9 cellular contexts compared by ENCODE assay signal in genomic region chr1:8077120-8077573, GRCh38. TPM values are rescaled to one million over a fixed set of nuclear protein-coding genes. Genes with fewer than 3 reads are reported as not detected.
A peak's percentile ranks its signal among the peaks of the same experiment; 100 is the strongest.
DNase-seq lines count a peak whose midpoint lies in the region; ATAC-seq, FAIRE-seq and TF ChIP-seq lines count a peak whose summit lies in the region.
"Had no signal": no experiment of that assay in that cellular context is flagged by ENCODE, and none has a peak within 500 bp of the region (broad histone marks: within the 10 kb centered on the region; RNA-seq: fewer than 3 reads in every experiment).

No MANE protein-coding gene starts in this region.

- peak overlapping the region; percentile 88 to 90 for H3K27ac ChIP-seq in A549

- H3K27me3 Mint-ChIP-seq in chondrocyte (ENCODE audit: low read depth): no peaks in the 10 kb centered on the region

- H3K4me3 ChIP-seq in A549: no peak overlapping the region

- CTCF ChIA-PET in A549 (lab: Yijun Ruan, JAX): interaction anchor here (1.0 to 2.2 kb wide), 6 partner anchors 14 to 238 kb away, joined by 3 to 9 read pairs (median 6); no protein-coding TSS in a partner anchor
- CTCF ChIA-PET in HEK293T (lab: Yijun Ruan, JAX): interaction anchor here (0.5 kb wide), 1 partner anchor 1166 kb away, joined by 3 read pairs; no protein-coding TSS in a partner anchor

- peak; percentile 20 to 38; a peak in 4 of 5 replicates for TF ChIP-seq RAD21 in A549 (conservative IDR thresholded peaks at IDR 0.05 in 1 of 2, IDR thresholded peaks at IDR 0.05 in 1 of 2)

- H3K9me3 ChIP-seq in A549: no peaks in the 10 kb centered on the region

- POLR2A ChIA-PET in A549 (lab: Yijun Ruan, JAX): interaction anchor here (0.6 to 2.4 kb wide), 8 partner anchors 12 to 182 kb away, joined by 3 to 10 read pairs (median 4); partner anchors contain the start of gene ERRFI1
- POLR2A ChIA-PET in HEK293T (lab: Yijun Ruan, JAX): no interaction called here

- FAIRE-seq in A549 (lab: Jason Lieb, UNC): no peak
- FAIRE-seq: HTR-8/SVneo had no signal

- peak; percentile 39 to 50; a peak in 2 of 5 replicates for TF ChIP-seq EP300 in A549 (IDR thresholded peaks at IDR 0.05)

- peaks cover 62% of the 10 kb centered on the region for H3K4me1 ChIP-seq in A549

- H3K4me2 ChIP-seq in A549: peak overlapping the region; percentile 60

- H3K36me3 Mint-ChIP-seq in chondrocyte (ENCODE audit: low read depth): no peaks in the 10 kb centered on the region

- peaks cover 69% of the 10 kb centered on the region for H3K4me1 Mint-ChIP-seq in chondrocyte (ENCODE audit: low read depth)

- peak overlapping the region; percentile 41 for H3K4me3 Mint-ChIP-seq in chondrocyte (ENCODE audit: unreplicated experiment)

- WGBS in A549 (ENCODE audit: missing lambda C conversion rate): 0% methylated on average over 8 of the region's 8 CpGs

- no peak for TF ChIP-seq CTCF in A549 (IDR thresholded peaks at IDR 0.05)
- TF ChIP-seq CTCF in chondrocyte (IDR thresholded peaks at IDR 0.05): peak; percentile 20
- TF ChIP-seq CTCF in GM13976 (IDR thresholded peaks at IDR 0.05; ENCODE audit: borderline replicate concordance, control extremely low read depth, extremely low read depth, insufficient read depth, missing control alignments): no peak

- DNase-seq in A549 (ENCODE audit: low read depth in 1 of 2, low spot score in 1 of 2): peak; percentile 77 to 93
- peak; percentile 65 for DNase-seq in MV-4-11 (lab: John Stamatoyannopoulos, UW)
- no peak for DNase-seq in chondrocyte (ENCODE audit: low spot score)
- DNase-seq in lung microvascular endothelial cell (ENCODE audit: low read depth in 2 of 2): peak; percentile 57 to 98
- DNase-seq in HEK293T (ENCODE audit: extremely low spot score): no peak
- DNase-seq in GM13976 (ENCODE audit: low spot score): no peak
- DNase-seq in activated effector memory CD4-positive, alpha-beta T cell treated with anti-CD3 and anti-CD28 coated beads, Interleukin-2, amount 50 U/mL, for 16 hours: no peak

- H3K9me3 Mint-ChIP-seq in chondrocyte (ENCODE audit: low read depth): no peaks in the 10 kb centered on the region

- in situ Hi-C loops in GM13976 (cut with MboI; ENCODE audit: low sequenced_read_pairs, unreplicated experiment): no loop called here

- peak overlapping the region; percentile 92 for H3K27ac Mint-ChIP-seq in chondrocyte (ENCODE audit: unreplicated experiment)

- ATAC-seq in A549: peak; percentile 94 to 99
- ATAC-seq in HG03439 (IDR thresholded peaks at IDR 0.05; ENCODE audit: unreplicated experiment): no peak

- TF ChIP-seq POLR2A in A549 (IDR thresholded peaks at IDR 0.05; ENCODE audit: low read length): no peak

TF ChIP-seq in A549, 52 proteins besides CTCF, POLR2A, EP300 and RAD21 (continues in another document):
- peak; percentile 84; the same call in 1 of the 2 replicates for TF ChIP-seq HEYL (CRISPR knock-in tag; IDR thresholded peaks at IDR 0.05)
- peak; percentile 67 for TF ChIP-seq JUNB (IDR thresholded peaks at IDR 0.05)
- TF ChIP-seq RARB (CRISPR knock-in tag; IDR thresholded peaks at IDR 0.05): no peak
- peak; percentile 87; the same call in 1 of the 2 replicates for TF ChIP-seq ATOH8 (CRISPR knock-in tag; IDR thresholded peaks at IDR 0.05; ENCODE audit: low read depth)
- TF ChIP-seq PBX3 (IDR thresholded peaks at IDR 0.05): peak; percentile 64; the same call in 1 of the 2 replicates
- TF ChIP-seq EHF (CRISPR knock-in tag; IDR thresholded peaks at IDR 0.05): peak; percentile 73; the same call in 1 of the 2 replicates
- TF ChIP-seq FOXS1 (CRISPR knock-in tag; IDR thresholded peaks at IDR 0.05): 0 out of 2 replicates have a peak, but pooled peaks have one; percentile 24
- peak in 1 of 2 experiments; percentile 69; a peak in 1 of 5 replicates for TF ChIP-seq JUN (IDR thresholded peaks at IDR 0.05)
- no peak for TF ChIP-seq HDAC2 (IDR thresholded peaks at IDR 0.05)
- TF ChIP-seq, protein P1, sequence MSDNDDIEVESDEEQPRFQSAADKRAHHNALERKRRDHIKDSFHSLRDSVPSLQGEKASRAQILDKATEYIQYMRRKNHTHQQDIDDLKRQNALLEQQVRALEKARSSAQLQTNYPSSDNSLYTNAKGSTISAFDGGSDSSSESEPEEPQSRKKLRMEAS (IDR thresholded peaks at IDR 0.05): peak; percentile 84
- peak; percentile 88 for TF ChIP-seq ZSCAN20 (CRISPR knock-in tag; IDR thresholded peaks at IDR 0.05)
- peak; percentile 40; the same call in 1 of the 2 replicates for TF ChIP-seq FOSL2 (IDR thresholded peaks at IDR 0.05)
- peak; percentile 89 for TF ChIP-seq FOSL2 (CRISPR knock-in tag; IDR thresholded peaks at IDR 0.05)
- TF ChIP-seq GATA3 (IDR thresholded peaks at IDR 0.05; ENCODE audit: borderline replicate concordance): peak; percentile 48
- 0 out of 2 replicates have a peak, but pooled peaks have one; percentile 22 for TF ChIP-seq HOXB5 (CRISPR knock-in tag; IDR thresholded peaks at IDR 0.05)

TF ChIP-seq in HEK293T, 16 proteins besides CTCF, POLR2A, EP300 and RAD21:
- no peak for TF ChIP-seq ZNF384 (IDR thresholded peaks at IDR 0.05)
- TF ChIP-seq SP1 (IDR thresholded peaks at IDR 0.05): no peak
- no peak for TF ChIP-seq FOXM1 (IDR thresholded peaks at IDR 0.05; ENCODE audit: borderline replicate concordance)
- no peak for TF ChIP-seq L3MBTL2 (conservative IDR thresholded peaks at IDR 0.05)
- TF ChIP-seq FOXA1 (IDR thresholded peaks at IDR 0.05): no peak
- TF ChIP-seq, protein P2, sequence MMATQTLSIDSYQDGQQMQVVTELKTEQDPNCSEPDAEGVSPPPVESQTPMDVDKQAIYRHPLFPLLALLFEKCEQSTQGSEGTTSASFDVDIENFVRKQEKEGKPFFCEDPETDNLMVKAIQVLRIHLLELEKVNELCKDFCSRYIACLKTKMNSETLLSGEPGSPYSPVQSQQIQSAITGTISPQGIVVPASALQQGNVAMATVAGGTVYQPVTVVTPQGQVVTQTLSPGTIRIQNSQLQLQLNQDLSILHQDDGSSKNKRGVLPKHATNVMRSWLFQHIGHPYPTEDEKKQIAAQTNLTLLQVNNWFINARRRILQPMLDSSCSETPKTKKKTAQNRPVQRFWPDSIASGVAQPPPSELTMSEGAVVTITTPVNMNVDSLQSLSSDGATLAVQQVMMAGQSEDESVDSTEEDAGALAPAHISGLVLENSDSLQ (IDR thresholded peaks at IDR 0.05): no peak
- no peak for TF ChIP-seq FOXK2 (IDR thresholded peaks at IDR 0.05)
- no peak for TF ChIP-seq HDGF (IDR thresholded peaks at IDR 0.05; ENCODE audit: borderline replicate concordance)
- no peak for TF ChIP-seq BHLHE40 (IDR thresholded peaks at IDR 0.05; ENCODE audit: borderline replicate concordance)
- TF ChIP-seq TARDBP (IDR thresholded peaks at IDR 0.05): no peak
- no peak for TF ChIP-seq SUZ12 (IDR thresholded peaks at IDR 0.05)
- no peak for TF ChIP-seq CTBP1 (IDR thresholded peaks at IDR 0.05; ENCODE audit: borderline replicate concordance)
- TF ChIP-seq LEF1 (IDR thresholded peaks at IDR 0.05; ENCODE audit: borderline replicate concordance): no peak
- TF ChIP-seq ARNT (IDR thresholded peaks at IDR 0.05): no peak
- TF ChIP-seq ELF4 (IDR thresholded peaks at IDR 0.05): no peak
- TF ChIP-seq NFRKB (IDR thresholded peaks at IDR 0.05): no peak

RNA-seq across cellular contexts. Expression of gene ERRFI1, which starts 51.0 kb away (rescaled TPM):
- polyA plus RNA-seq in A549 (2011; rRNA removed) (193 and 217 TPM in 2 replicates), A549 (2017; fragmentation: RNase III; extraction: RNeasy Plus Mini Kit Qiagen cat#74134 plus additional on column Dnase treatment) (44.2 to 51.0 TPM (median 49.0 TPM) in 3 replicates)
- 48.0 and 74.2 TPM in 2 replicates for polyA plus RNA-seq in A549 (2012; cell fraction: cytosol; rRNA removed)
- polyA plus RNA-seq in A549 (2012; cell fraction: nucleus; rRNA removed): 61.4 and 108 TPM in 2 replicates
- polyA minus RNA-seq in A549 (2011; rRNA and poly(A)+ RNA removed): 94.7 and 114 TPM in 2 replicates
- total RNA-seq in chondrocyte (26.4 to 305 TPM (median 303 TPM) in 3 replicates), lung microvascular endothelial cell (33.3 and 112 TPM in 2 replicates)

Comparison
In these comparisons a context has a peak if more than half of its experiments do, and no peak if none do; other contexts are left out.
1. DNase-seq: peak in A549 (2 of 2), MV-4-11 (single experiment) and lung microvascular endothelial cell (2 of 2); none in chondrocyte (single experiment), HEK293T (single experiment), GM13976 (single experiment) and activated effector memory CD4-positive, alpha-beta T cell treated with anti-CD3 and anti-CD28 coated beads, Interleukin-2, amount 50 U/mL, for 16 hours (single experiment).